8 cellular contexts compared by ENCODE assay signal in the genomic region with DNA sequence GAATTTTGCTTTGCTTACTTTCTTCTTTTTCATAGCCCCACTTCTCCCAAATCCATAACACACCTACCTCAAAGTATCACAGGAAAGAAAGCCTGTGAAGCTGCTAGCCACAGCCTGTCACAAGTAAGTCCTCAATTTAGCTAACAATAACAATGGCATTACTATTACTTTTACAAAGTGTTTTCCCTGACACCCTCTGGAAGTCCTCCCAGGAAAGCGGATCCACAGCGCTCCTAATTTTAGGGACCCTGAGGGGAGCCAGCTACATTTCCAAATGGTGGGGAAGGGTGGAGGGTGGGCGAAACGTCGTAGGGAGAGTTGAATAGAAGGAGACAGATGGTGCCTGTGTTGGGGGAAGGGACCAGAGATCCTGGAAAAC. TPM values are rescaled to one million over a fixed set of nuclear protein-coding genes. Genes with fewer than 3 reads are reported as not detected.
A peak's percentile ranks its signal among the peaks of the same experiment; 100 is the strongest.
DNase-seq lines count a peak whose midpoint lies in the region; ATAC-seq and FAIRE-seq lines count a peak whose summit lies in the region.

No MANE protein-coding gene starts in this region.

- DNase-seq in activated CD4-positive, alpha-beta T cell treated with anti-CD3 and anti-CD28 coated beads for 36 hours: no peak
- no peak for DNase-seq in activated CD4-positive, alpha-beta T cell treated with anti-CD3 and anti-CD28 coated beads, Interleukin-2, amount 50 U/mL, for 48 hours
- DNase-seq in activated T-helper 2 cell treated with anti-CD3 and anti-CD28 coated beads, Interferon-gamma antibody, Interleukin-2, Interleukin-4, amounts not matched to agents 10 μg/mL and 5 μg/mL and 100 μg/mL, durations not matched to agents 14 hours and 24 hours and 36 hours (ENCODE audit: low spot score): no peak
- DNase-seq in stimulated activated naive B cell treated with anti-CD40 and anti-IgM and Interleukin-4, amounts not matched to agents 10 μg/mL and 1 μg/mL and 100 μg/mL, for 72 hours: no peak
- DNase-seq in 8988T (no peak), frontal cortex (ENCODE audit: low spot score in 2 of 2) (no peak)

- H3K9me3 ChIP-seq in iPS-18c (ENCODE audit: control insufficient read depth, insufficient read depth, low read length): peaks cover 2% of the 10 kb centered on the region

- POLR2A ChIA-PET in activated CD4-positive, alpha-beta T cell treated with anti-CD3 and anti-CD28 coated beads for 36 hours (lab: Charles Lee): no interaction called here

- H3K36me3 Mint-ChIP-seq in activated CD4-positive, alpha-beta T cell treated with anti-CD3 and anti-CD28 coated beads for 36 hours (ENCODE audit: low read depth): no peaks in the 10 kb centered on the region
- no peaks in the 10 kb centered on the region for H3K36me3 Mint-ChIP-seq in activated T-helper 2 cell treated with anti-CD3 and anti-CD28 coated beads, Interferon-gamma antibody, Interleukin-2, Interleukin-4, amounts not matched to agents 10 μg/mL and 5 μg/mL and 100 μg/mL, durations not matched to agents 14 hours and 24 hours and 36 hours (ENCODE audit: low read depth)
- H3K36me3 Mint-ChIP-seq in stimulated activated naive B cell treated with anti-CD40 and anti-IgM and Interleukin-4, amounts not matched to agents 10 μg/mL and 1 μg/mL and 100 μg/mL, for 72 hours: peaks cover 0 to 3% of the 10 kb centered on the region in 2 donors

- no peak for FAIRE-seq in frontal cortex (lab: Jason Lieb, UNC)

- H3K4me3 ChIP-seq in iPS-18c (ENCODE audit: insufficient read depth, low read depth, low read length): peak overlapping the region; percentile 70

- no peaks in the 10 kb centered on the region for H3K9me3 Mint-ChIP-seq in activated CD4-positive, alpha-beta T cell treated with anti-CD3 and anti-CD28 coated beads for 36 hours (ENCODE audit: low read depth)
- no peaks in the 10 kb centered on the region for H3K9me3 Mint-ChIP-seq in activated T-helper 2 cell treated with anti-CD3 and anti-CD28 coated beads, Interferon-gamma antibody, Interleukin-2, Interleukin-4, amounts not matched to agents 10 μg/mL and 5 μg/mL and 100 μg/mL, durations not matched to agents 14 hours and 24 hours and 36 hours
- H3K9me3 Mint-ChIP-seq in stimulated activated naive B cell treated with anti-CD40 and anti-IgM and Interleukin-4, amounts not matched to agents 10 μg/mL and 1 μg/mL and 100 μg/mL, for 72 hours: peaks cover 3 to 4% of the 10 kb centered on the region in 2 donors

- peak overlapping the region; percentile 59 for H3K4me3 Mint-ChIP-seq in activated CD4-positive, alpha-beta T cell treated with anti-CD3 and anti-CD28 coated beads for 36 hours
- H3K4me3 Mint-ChIP-seq in activated T-helper 2 cell treated with anti-CD3 and anti-CD28 coated beads, Interferon-gamma antibody, Interleukin-2, Interleukin-4, amounts not matched to agents 10 μg/mL and 5 μg/mL and 100 μg/mL, durations not matched to agents 14 hours and 24 hours and 36 hours (ENCODE audit: low read depth): peak overlapping the region; percentile 4
- H3K4me3 Mint-ChIP-seq in stimulated activated naive B cell treated with anti-CD40 and anti-IgM and Interleukin-4, amounts not matched to agents 10 μg/mL and 1 μg/mL and 100 μg/mL, for 72 hours: peak overlapping the region; percentile 44 to 61

- peaks cover 39% of the 10 kb centered on the region for H3K27me3 Mint-ChIP-seq in activated CD4-positive, alpha-beta T cell treated with anti-CD3 and anti-CD28 coated beads for 36 hours
- peaks cover 50% of the 10 kb centered on the region for H3K27me3 Mint-ChIP-seq in activated T-helper 2 cell treated with anti-CD3 and anti-CD28 coated beads, Interferon-gamma antibody, Interleukin-2, Interleukin-4, amounts not matched to agents 10 μg/mL and 5 μg/mL and 100 μg/mL, durations not matched to agents 14 hours and 24 hours and 36 hours (ENCODE audit: low read depth)
- H3K27me3 Mint-ChIP-seq in stimulated activated naive B cell treated with anti-CD40 and anti-IgM and Interleukin-4, amounts not matched to agents 10 μg/mL and 1 μg/mL and 100 μg/mL, for 72 hours: peaks cover 48 to 83% of the 10 kb centered on the region in 2 donors

- intact Hi-C loops in activated CD4-positive, alpha-beta T cell treated with anti-CD3 and anti-CD28 coated beads for 36 hours (cut with DNase I, micrococcal nuclease): loop anchor here in 1 of 2 experiments (5.0 kb wide), 1 partner anchor 196 kb away; the partner anchor contains the start of gene RARS1
- intact Hi-C loops in activated T-helper 2 cell treated with anti-CD3 and anti-CD28 coated beads, Interferon-gamma antibody, Interleukin-2, Interleukin-4, amounts not matched to agents 10 μg/mL and 5 μg/mL and 100 μg/mL, durations not matched to agents 14 hours and 24 hours and 36 hours (cut with micrococcal nuclease): no loop called here

- peaks cover 25% of the 10 kb centered on the region for H3K4me1 Mint-ChIP-seq in activated CD4-positive, alpha-beta T cell treated with anti-CD3 and anti-CD28 coated beads for 36 hours
- peaks cover 12% of the 10 kb centered on the region for H3K4me1 Mint-ChIP-seq in activated T-helper 2 cell treated with anti-CD3 and anti-CD28 coated beads, Interferon-gamma antibody, Interleukin-2, Interleukin-4, amounts not matched to agents 10 μg/mL and 5 μg/mL and 100 μg/mL, durations not matched to agents 14 hours and 24 hours and 36 hours (ENCODE audit: low read depth)
- H3K4me1 Mint-ChIP-seq in stimulated activated naive B cell treated with anti-CD40 and anti-IgM and Interleukin-4, amounts not matched to agents 10 μg/mL and 1 μg/mL and 100 μg/mL, for 72 hours: peaks cover 8 to 28% of the 10 kb centered on the region in 2 donors

- H3K27ac Mint-ChIP-seq in activated CD4-positive, alpha-beta T cell treated with anti-CD3 and anti-CD28 coated beads for 36 hours: no peak overlapping the region
- H3K27ac Mint-ChIP-seq in activated T-helper 2 cell treated with anti-CD3 and anti-CD28 coated beads, Interferon-gamma antibody, Interleukin-2, Interleukin-4, amounts not matched to agents 10 μg/mL and 5 μg/mL and 100 μg/mL, durations not matched to agents 14 hours and 24 hours and 36 hours: no peak overlapping the region
- no peak overlapping the region for H3K27ac Mint-ChIP-seq in stimulated activated naive B cell treated with anti-CD40 and anti-IgM and Interleukin-4, amounts not matched to agents 10 μg/mL and 1 μg/mL and 100 μg/mL, for 72 hours

- no peak for ATAC-seq in activated CD4-positive, alpha-beta T cell treated with anti-CD3 and anti-CD28 coated beads for 36 hours
- ATAC-seq in stimulated activated naive B cell treated with anti-CD40 and anti-IgM and Interleukin-4, amounts not matched to agents 10 μg/mL and 1 μg/mL and 100 μg/mL, for 72 hours (replicated peaks): no peak
- ATAC-seq in HG03469 (IDR thresholded peaks at IDR 0.05; ENCODE audit: unreplicated experiment): no peak

- CTCF ChIA-PET in activated CD4-positive, alpha-beta T cell treated with anti-CD3 and anti-CD28 coated beads for 36 hours (lab: Charles Lee): interaction anchor here (0.7 kb wide), 1 partner anchor 14 kb away, joined by 3 read pairs; no protein-coding TSS in a partner anchor

RNA-seq across cellular contexts. Expression of gene WWC1, which starts 0.6 kb away (rescaled TPM):
- total RNA-seq in activated CD4-positive, alpha-beta T cell treated with anti-CD3 and anti-CD28 coated beads for 36 hours: 1 to 10 TPM; 2.1 to 2.2 TPM
- total RNA-seq in activated T-helper 2 cell treated with anti-CD3 and anti-CD28 coated beads, Interferon-gamma antibody, Interleukin-2, Interleukin-4, amounts not matched to agents 10 μg/mL and 5 μg/mL and 100 μg/mL, durations not matched to agents 14 hours and 24 hours and 36 hours: 0.09 and 0.59 TPM in 2 replicates
- 78.3 TPM for total RNA-seq in frontal cortex

Comparison
In these comparisons a context has a peak if more than half of its experiments do, and no peak if none do; other contexts are left out.
1. H3K4me3 Mint-ChIP-seq: peak in every context shown above with its lines; median percentile 59 in activated CD4-positive, alpha-beta T cell treated with anti-CD3 and anti-CD28 coated beads for 36 hours; 52 in stimulated activated naive B cell treated with anti-CD40 and anti-IgM and Interleukin-4, amounts not matched to agents 10 μg/mL and 1 μg/mL and 100 μg/mL, for 72 hours; 4 in activated T-helper 2 cell treated with anti-CD3 and anti-CD28 coated beads, Interferon-gamma antibody, Interleukin-2, Interleukin-4, amounts not matched to agents 10 μg/mL and 5 μg/mL and 100 μg/mL, durations not matched to agents 14 hours and 24 hours and 36 hours.
2. RNA of gene WWC1, which starts 0.6 kb away (total RNA-seq): 78.3 TPM in frontal cortex (single experiment); 2.1 to 2.2 TPM in activated CD4-positive, alpha-beta T cell treated with anti-CD3 and anti-CD28 coated beads for 36 hours and 0.09 to 0.59 TPM in activated T-helper 2 cell treated with anti-CD3 and anti-CD28 coated beads, Interferon-gamma antibody, Interleukin-2, Interleukin-4, amounts not matched to agents 10 μg/mL and 5 μg/mL and 100 μg/mL, durations not matched to agents 14 hours and 24 hours and 36 hours; every median in the first group is over 10 times any median in the second.